In genomic region chr1:227212164-227212563, GRCh38 we compare ENCODE assay signal across 18 cellular contexts.
"Had no signal": no experiment of that assay in that cellular context is flagged by ENCODE, and none has a peak within 500 bp of the region (broad histone marks: within the 10 kb centered on the region; RNA-seq: fewer than 3 reads in every experiment).

No MANE protein-coding gene starts in this region.

- DNase-seq: cortex of kidney; dorsolateral prefrontal cortex; effector memory CD4-positive, alpha-beta T cell; erythroblast; foreskin melanocyte; head of caudate nucleus; hippocampal formation; kidney glomerular epithelial cell; mammary epithelial cell; naive thymus-derived CD4-positive, alpha-beta T cell; spleen; stimulated activated naive CD4-positive, alpha-beta T cell; stomach; substantia nigra; transverse colon had no signal

- H3K36me3 ChIP-seq: neutrophil, spleen, thoracic aorta, transverse colon had no signal

- H3K27me3 ChIP-seq: dorsolateral prefrontal cortex, neutrophil, spleen, stomach, transverse colon had no signal

- H3K27ac Mint-ChIP-seq: naive thymus-derived CD4-positive, alpha-beta T cell had no signal

- H3K36me3 Mint-ChIP-seq: naive thymus-derived CD4-positive, alpha-beta T cell had no signal

- H3K4me3 Mint-ChIP-seq: naive thymus-derived CD4-positive, alpha-beta T cell had no signal

- H3K4me1 Mint-ChIP-seq: naive thymus-derived CD4-positive, alpha-beta T cell had no signal

- H3K4me3 ChIP-seq: dorsolateral prefrontal cortex, spleen, stomach, thoracic aorta, transverse colon had no signal

- ATAC-seq: naive thymus-derived CD4-positive, alpha-beta T cell; sciatic nerve had no signal
